In the genomic region with DNA sequence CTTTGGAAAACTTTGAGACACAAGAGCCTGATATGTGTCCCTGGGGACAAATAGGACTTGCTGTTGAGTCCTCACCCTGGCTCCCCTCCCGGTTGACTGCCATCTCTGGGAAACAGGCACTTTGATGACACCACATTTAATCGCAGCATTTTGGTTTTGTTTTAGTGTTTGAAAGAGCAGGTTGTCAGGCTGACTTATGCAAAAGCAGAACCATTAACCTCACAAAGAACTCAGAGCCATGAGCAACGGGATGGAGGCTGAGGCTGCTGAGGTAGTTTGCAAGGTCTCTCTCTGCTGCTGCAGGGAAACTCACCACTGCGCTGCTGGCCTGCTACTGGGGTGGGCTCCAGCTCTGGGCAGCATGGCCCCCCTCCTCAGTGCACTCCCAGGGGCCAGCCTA, we compare ENCODE assay signal across 1 cellular context.
TF ChIP-seq lines count a peak whose summit lies in the region.

No MANE protein-coding gene starts in this region.

TF ChIP-seq in H1, 55 proteins besides CTCF, POLR2A, EP300 and RAD21:
- TF ChIP-seq NANOG (IDR thresholded peaks at IDR 0.05; ENCODE audit: insufficient read depth, low read depth, low read length, poor library complexity, severe bottlenecking), result no peak
